ENCODE assay signal across 1 cellular context in genomic region chr12:131682511-131682895, GRCh38.
TF ChIP-seq lines count a peak whose summit lies in the region.

No MANE protein-coding gene starts in this region.

TF ChIP-seq in GM12878, 131 proteins besides CTCF, POLR2A, EP300 and RAD21:
- no peak for TF ChIP-seq RBBP5 (conservative IDR thresholded peaks at IDR 0.05)
- TF ChIP-seq USF1 (IDR thresholded peaks at IDR 0.05; ENCODE audit: borderline replicate concordance, extremely low read length, insufficient read depth, low read depth, low read length): peak; percentile 67
- TF ChIP-seq BHLHE40 (IDR thresholded peaks at IDR 0.05; ENCODE audit: borderline replicate concordance in 1 of 2, low read depth in 2 of 2, low read length in 1 of 2): peak; percentile 15 to 79; a peak in 2 of 4 replicates
- no peak for TF ChIP-seq YBX1 (IDR thresholded peaks at IDR 0.05)
- TF ChIP-seq RUNX3 (IDR thresholded peaks at IDR 0.05; ENCODE audit: low read length): 0 out of 2 replicates have a peak, but pooled peaks have one; percentile 34
